15 cellular contexts compared by ENCODE assay signal in genomic region chr2:206353685-206354084, GRCh38.
DNase-seq lines count a peak whose midpoint lies in the region; ATAC-seq and TF ChIP-seq lines count a peak whose summit lies in the region.
"Had no signal": no experiment of that assay in that cellular context is flagged by ENCODE, and none has a peak within 500 bp of the region (broad histone marks: within the 10 kb centered on the region; RNA-seq: fewer than 3 reads in every experiment).

No MANE protein-coding gene starts in this region.

- H3K36me3 Mint-ChIP-seq in activated CD4-positive, alpha-beta T cell treated with anti-CD3 and anti-CD28 coated beads, Interleukin-2, amount 10 ng/mL, durations not matched to agents 24 days and 14 days (ENCODE audit: low read depth): no peaks in the 10 kb centered on the region
- no peaks in the 10 kb centered on the region for H3K36me3 Mint-ChIP-seq in activated CD4-positive, alpha-beta T cell treated with anti-CD3 and anti-CD28 coated beads for 36 hours (ENCODE audit: low read depth)
- H3K36me3 Mint-ChIP-seq in neural crest cell (ENCODE audit: low read depth): peaks cover 12% of the 10 kb centered on the region
- H3K36me3 Mint-ChIP-seq: IgD-negative memory B cell had no signal

- no peaks in the 10 kb centered on the region for H3K79me2 ChIP-seq in PC-3 (ENCODE audit: low read length)

- H3K4me3 ChIP-seq in HFF-Myc (replicated peaks; ENCODE audit: low read depth, low read length) (no peak overlapping the region), PC-3 (ENCODE audit: low read length) (no peak overlapping the region), WERI-Rb-1 (ENCODE audit: low read depth, low read length) (no peak overlapping the region)
- H3K4me3 ChIP-seq: uterus had no signal

- H4K20me1 ChIP-seq in PC-3 (ENCODE audit: low read length): no peaks in the 10 kb centered on the region

- no peaks in the 10 kb centered on the region for H3K4me1 Mint-ChIP-seq in activated CD4-positive, alpha-beta T cell treated with anti-CD3 and anti-CD28 coated beads, Interleukin-2, amount 10 ng/mL, durations not matched to agents 24 days and 14 days
- H3K4me1 Mint-ChIP-seq in activated CD4-positive, alpha-beta T cell treated with anti-CD3 and anti-CD28 coated beads for 36 hours: no peaks in the 10 kb centered on the region
- no peaks in the 10 kb centered on the region for H3K4me1 Mint-ChIP-seq in neural crest cell
- H3K4me1 Mint-ChIP-seq: IgD-negative memory B cell had no signal

- H3K9me3 ChIP-seq in PC-3 (ENCODE audit: low read length) (no peaks in the 10 kb centered on the region), WERI-Rb-1 (ENCODE audit: severe bottlenecking) (peaks cover 3% of the 10 kb centered on the region)
- H3K9me3 ChIP-seq: uterus had no signal

- no peaks in the 10 kb centered on the region for H3F3A ChIP-seq in PC-3 (ENCODE audit: low read length, unreplicated experiment)

- no peaks in the 10 kb centered on the region for H3K27me3 Mint-ChIP-seq in activated CD4-positive, alpha-beta T cell treated with anti-CD3 and anti-CD28 coated beads, Interleukin-2, amount 10 ng/mL, durations not matched to agents 24 days and 14 days
- peaks cover 2% of the 10 kb centered on the region for H3K27me3 Mint-ChIP-seq in activated CD4-positive, alpha-beta T cell treated with anti-CD3 and anti-CD28 coated beads for 36 hours
- no peaks in the 10 kb centered on the region for H3K27me3 Mint-ChIP-seq in neural crest cell (ENCODE audit: low read depth)
- H3K27me3 Mint-ChIP-seq: IgD-negative memory B cell had no signal

- CTCF ChIA-PET in activated CD4-positive, alpha-beta T cell treated with anti-CD3 and anti-CD28 coated beads for 36 hours (lab: Charles Lee): no interaction called here
- CTCF ChIA-PET in PC-3 (lab: Charles Lee): no interaction called here

- no peak overlapping the region for H3K4me2 ChIP-seq in PC-3 (ENCODE audit: low read length)

- no TSS peak for BruUV-seq in PC-3 (replicated peaks; lab: Mats Ljungman, UMichigan)

- H3K27ac ChIP-seq in PC-3 (ENCODE audit: low read length): no peak overlapping the region
- H3K27ac ChIP-seq in WERI-Rb-1: no peak overlapping the region
- H3K27ac ChIP-seq: uterus had no signal

- H3K4me1 ChIP-seq in PC-3 (ENCODE audit: insufficient read depth, low read length): no peaks in the 10 kb centered on the region
- H3K4me1 ChIP-seq: uterus had no signal

- TF ChIP-seq CTCF in HFF-Myc (IDR thresholded peaks at IDR 0.05; ENCODE audit: low read depth, low read length, missing control alignments): no peak
- TF ChIP-seq CTCF in PC-3 (conservative IDR thresholded peaks at IDR 0.05; ENCODE audit: low read depth, low read length): peak; percentile 25; the same call in 1 of the 2 replicates
- peak; percentile 27 for TF ChIP-seq CTCF in neural crest cell (conservative IDR thresholded peaks at IDR 0.05)
- TF ChIP-seq CTCF in WERI-Rb-1 (IDR thresholded peaks at IDR 0.05; ENCODE audit: low read depth, low read length): no peak

- no peaks in the 10 kb centered on the region for H3K9me2 ChIP-seq in PC-3 (replicated peaks; ENCODE audit: low read length)

- H2AFZ ChIP-seq in PC-3 (ENCODE audit: low read length): no peak overlapping the region

- no peak overlapping the region for H3K9ac ChIP-seq in PC-3 (ENCODE audit: low read length)

- H3K4me3 Mint-ChIP-seq in activated CD4-positive, alpha-beta T cell treated with anti-CD3 and anti-CD28 coated beads, Interleukin-2, amount 10 ng/mL, durations not matched to agents 24 days and 14 days: no peak overlapping the region
- no peak overlapping the region for H3K4me3 Mint-ChIP-seq in activated CD4-positive, alpha-beta T cell treated with anti-CD3 and anti-CD28 coated beads for 36 hours
- H3K4me3 Mint-ChIP-seq in neural crest cell: no peak overlapping the region
- H3K4me3 Mint-ChIP-seq: brain, IgD-negative memory B cell had no signal

- H3K9me3 Mint-ChIP-seq in activated CD4-positive, alpha-beta T cell treated with anti-CD3 and anti-CD28 coated beads, Interleukin-2, amount 10 ng/mL, durations not matched to agents 24 days and 14 days: peaks cover 11% of the 10 kb centered on the region
- H3K9me3 Mint-ChIP-seq in activated CD4-positive, alpha-beta T cell treated with anti-CD3 and anti-CD28 coated beads for 36 hours (ENCODE audit: low read depth): peaks cover 8% of the 10 kb centered on the region
- H3K9me3 Mint-ChIP-seq in neural crest cell: peaks cover 19% of the 10 kb centered on the region

- H3K36me3 ChIP-seq in PC-3 (ENCODE audit: low read depth, low read length) (no peaks in the 10 kb centered on the region), WERI-Rb-1 (no peaks in the 10 kb centered on the region)
- H3K36me3 ChIP-seq: uterus had no signal

- POLR2A ChIA-PET in activated CD4-positive, alpha-beta T cell treated with anti-CD3 and anti-CD28 coated beads for 36 hours (lab: Charles Lee): no interaction called here
- POLR2A ChIA-PET in PC-3 (lab: Charles Lee; ENCODE audit: unreplicated experiment): no interaction called here

- intact Hi-C loops in activated CD4-positive, alpha-beta T cell treated with anti-CD3 and anti-CD28 coated beads, Interleukin-2, amount 10 ng/mL, durations not matched to agents 24 days and 14 days (cut with micrococcal nuclease): no loop called here
- intact Hi-C loops in activated CD4-positive, alpha-beta T cell treated with anti-CD3 and anti-CD28 coated beads for 36 hours (cut with DNase I, micrococcal nuclease): loop anchor here in 1 of 2 experiments (5.0 kb wide), 1 partner anchor 191 kb away; no protein-coding TSS in a partner anchor
- intact Hi-C loops in PC-3 (cut with micrococcal nuclease): no loop called here
- intact Hi-C loops in posterior cingulate gyrus (cut with DNase I): no loop called here

- H3K27ac Mint-ChIP-seq in activated CD4-positive, alpha-beta T cell treated with anti-CD3 and anti-CD28 coated beads, Interleukin-2, amount 10 ng/mL, durations not matched to agents 24 days and 14 days: no peak overlapping the region
- H3K27ac Mint-ChIP-seq in activated CD4-positive, alpha-beta T cell treated with anti-CD3 and anti-CD28 coated beads for 36 hours: no peak overlapping the region
- H3K27ac Mint-ChIP-seq in neural crest cell (ENCODE audit: unreplicated experiment): no peak overlapping the region
- H3K27ac Mint-ChIP-seq: brain, IgD-negative memory B cell had no signal

- ATAC-seq in activated CD4-positive, alpha-beta T cell treated with anti-CD3 and anti-CD28 coated beads for 36 hours: no peak
- no peak for ATAC-seq in PC-3
- ATAC-seq: left colon had no signal

- H3K27me3 ChIP-seq in PC-3 (ENCODE audit: low read length) (no peaks in the 10 kb centered on the region), WERI-Rb-1 (ENCODE audit: insufficient read depth, low read depth, severe bottlenecking) (no peaks in the 10 kb centered on the region)
- H3K27me3 ChIP-seq: uterus had no signal

- peak; percentile 42 for DNase-seq in activated CD4-positive, alpha-beta T cell treated with anti-CD3 and anti-CD28 coated beads, Interleukin-2, amount 10 ng/mL, durations not matched to agents 24 days and 14 days
- no peak for DNase-seq in activated CD4-positive, alpha-beta T cell treated with anti-CD3 and anti-CD28 coated beads for 36 hours
- DNase-seq in HFF-Myc (ENCODE audit: extremely low read depth, low read depth) (peak; percentile 3), PC-3 (peak; percentile 12), neural crest cell (ENCODE audit: low read depth, low spot score) (no peak), WERI-Rb-1 (no peak), NCI-H226 (no peak), posterior cingulate gyrus (no peak)
- DNase-seq: activated effector memory CD4-positive, alpha-beta T cell treated with Interleukin-2 at 50 U/mL for 16 hours; Calu3; head of caudate nucleus; left colon; uterus had no signal

Comparison
In these comparisons a context has a peak if more than half of its experiments do, and no peak if none do; other contexts are left out.
1. DNase-seq: peak in activated CD4-positive, alpha-beta T cell treated with anti-CD3 and anti-CD28 coated beads, Interleukin-2, amount 10 ng/mL, durations not matched to agents 24 days and 14 days (single experiment), HFF-Myc (single experiment) and PC-3 (single experiment); none in activated CD4-positive, alpha-beta T cell treated with anti-CD3 and anti-CD28 coated beads for 36 hours (single experiment), neural crest cell (single experiment), WERI-Rb-1 (single experiment), NCI-H226 (single experiment) and posterior cingulate gyrus (0 of 10).
2. CTCF ChIP-seq: peak in PC-3 (single experiment) and neural crest cell (single experiment); none in HFF-Myc (single experiment) and WERI-Rb-1 (single experiment).